ENCODE assay signal across 21 cellular contexts in genomic region chr3:123305192-123305591, GRCh38.
DNase-seq lines count a peak whose midpoint lies in the region; ATAC-seq, FAIRE-seq and TF ChIP-seq lines count a peak whose summit lies in the region.
"Had no signal": no experiment of that assay in that cellular context is flagged by ENCODE, and none has a peak within 500 bp of the region (broad histone marks: within the 10 kb centered on the region; RNA-seq: fewer than 3 reads in every experiment).

No MANE protein-coding gene starts in this region.

- no peaks in the 10 kb centered on the region for H3K9me3 Mint-ChIP-seq in activated naive CD4-positive, alpha-beta T cell treated with anti-CD3 and anti-CD28 coated beads, Interleukin-2, amount 10 ng/mL, durations not matched to agents 7 days and 5 days
- H3K9me3 Mint-ChIP-seq: CD4-positive, alpha-beta T cell had no signal

- H3K4me1 Mint-ChIP-seq in activated naive CD4-positive, alpha-beta T cell treated with anti-CD3 and anti-CD28 coated beads, Interleukin-2, amount 10 ng/mL, durations not matched to agents 7 days and 5 days: no peaks in the 10 kb centered on the region

- H3K4me3 ChIP-seq in bronchial epithelial cell (ENCODE audit: low read depth, low read length) (no peak overlapping the region), osteoblast (ENCODE audit: insufficient read depth, low read length) (no peak overlapping the region)
- H3K4me3 ChIP-seq: GM23248 had no signal

- H2AFZ ChIP-seq in osteoblast (ENCODE audit: low read length): no peak overlapping the region
- H2AFZ ChIP-seq: GM23248 had no signal

- FAIRE-seq in bronchial epithelial cell (lab: Jason Lieb, UNC): peak; percentile 81
- FAIRE-seq: G401.6, GM12891, H54, HepG2, HTR-8/SVneo had no signal

- no peaks in the 10 kb centered on the region for H3K36me3 Mint-ChIP-seq in activated naive CD4-positive, alpha-beta T cell treated with anti-CD3 and anti-CD28 coated beads, Interleukin-2, amount 10 ng/mL, durations not matched to agents 7 days and 5 days

- no peaks in the 10 kb centered on the region for H3K36me3 ChIP-seq in bronchial epithelial cell (ENCODE audit: control insufficient read depth, insufficient read depth, low read length)
- no peaks in the 10 kb centered on the region for H3K36me3 ChIP-seq in osteoblast (ENCODE audit: insufficient read depth, low read length)

- no peak overlapping the region for H3K4me2 ChIP-seq in osteoblast (ENCODE audit: insufficient read depth, low read length)

- H3K9me3 ChIP-seq in osteoblast (ENCODE audit: low read depth, low read length): no peaks in the 10 kb centered on the region

- H4K20me1 ChIP-seq in osteoblast (ENCODE audit: insufficient read depth, low read length): no peaks in the 10 kb centered on the region

- H3K27me3 Mint-ChIP-seq in activated naive CD4-positive, alpha-beta T cell treated with anti-CD3 and anti-CD28 coated beads, Interleukin-2, amount 10 ng/mL, durations not matched to agents 7 days and 5 days: peaks cover 22% of the 10 kb centered on the region

- no peak overlapping the region for H3K27ac ChIP-seq in osteoblast (ENCODE audit: low read depth, low read length)
- H3K27ac ChIP-seq: 22Rv1, GM23248 had no signal

- H3K4me1 ChIP-seq in osteoblast (ENCODE audit: insufficient read depth, low read length): no peaks in the 10 kb centered on the region

- no peaks in the 10 kb centered on the region for H3K79me2 ChIP-seq in osteoblast (ENCODE audit: insufficient read depth, low read length)

- CTCF ChIA-PET in activated naive CD4-positive, alpha-beta T cell treated with anti-CD3 and anti-CD28 coated beads, Interleukin-2, amount 10 ng/mL, durations not matched to agents 7 days and 5 days (lab: Charles Lee): no interaction called here

- H3K4me3 Mint-ChIP-seq in activated naive CD4-positive, alpha-beta T cell treated with anti-CD3 and anti-CD28 coated beads, Interleukin-2, amount 10 ng/mL, durations not matched to agents 7 days and 5 days: no peak overlapping the region
- H3K4me3 Mint-ChIP-seq: CD4-positive, alpha-beta T cell had no signal

- intact Hi-C loops in Right ventricle myocardium superior (cut with DNase I): no loop called here
- intact Hi-C loops in cardiac septum (cut with DNase I): no loop called here

- no peak overlapping the region for H3K27ac Mint-ChIP-seq in activated naive CD4-positive, alpha-beta T cell treated with anti-CD3 and anti-CD28 coated beads, Interleukin-2, amount 10 ng/mL, durations not matched to agents 7 days and 5 days
- H3K27ac Mint-ChIP-seq: CD4-positive, alpha-beta T cell had no signal

- H3K27me3 ChIP-seq in bronchial epithelial cell (ENCODE audit: control insufficient read depth, insufficient read depth, low read length): no peaks in the 10 kb centered on the region
- peaks cover 20% of the 10 kb centered on the region for H3K27me3 ChIP-seq in osteoblast (ENCODE audit: insufficient read depth, low read length)

- peak; percentile 17 for DNase-seq in Right ventricle myocardium superior
- no peak for DNase-seq in cardiac septum (ENCODE audit: low spot score)
- no peak for DNase-seq in bronchial epithelial cell (ENCODE audit: low read depth)
- DNase-seq in osteoblast (ENCODE audit: insufficient read length, low spot score, missing footprints): peak; percentile 27
- peak; percentile 44 for DNase-seq in superior temporal gyrus (ENCODE audit: extremely low spot score)
- no peak for DNase-seq in activated naive CD4-positive, alpha-beta T cell treated with anti-CD3 and anti-CD28 coated beads, Interleukin-2, amount 10 ng/mL, durations not matched to agents 7 days and 5 days
- DNase-seq in AG20443 (ENCODE audit: low spot score): no peak
- no peak for DNase-seq in dedifferentiated amniotic fluid mesenchymal stem cell (ENCODE audit: extremely low spot score)
- DNase-seq: AML-193; Calu3; CD4-positive, alpha-beta T cell; DMS 273 treated with DMSO at 0.1 percent for 48 hours; DMS79; GM23248 had no signal

- no peak for ATAC-seq in Right ventricle myocardium superior (ENCODE audit: poor library complexity)
- ATAC-seq: HCT116, HepG2 had no signal

- no peak for TF ChIP-seq CTCF in bronchial epithelial cell (IDR thresholded peaks at IDR 0.05; ENCODE audit: insufficient read depth, low read length, severe bottlenecking)
- no peak for TF ChIP-seq CTCF in osteoblast (IDR thresholded peaks at IDR 0.05; ENCODE audit: extremely low read depth, low read depth, low read length)

Comparison
In these comparisons a context has a peak if more than half of its experiments do, and no peak if none do; other contexts are left out.
1. DNase-seq: peak in Right ventricle myocardium superior (single experiment), osteoblast (single experiment) and superior temporal gyrus (single experiment); none in cardiac septum (single experiment), bronchial epithelial cell (single experiment), activated naive CD4-positive, alpha-beta T cell treated with anti-CD3 and anti-CD28 coated beads, Interleukin-2, amount 10 ng/mL, durations not matched to agents 7 days and 5 days (single experiment), AG20443 (single experiment) and dedifferentiated amniotic fluid mesenchymal stem cell (single experiment).